29 cellular contexts compared by ENCODE assay signal in the genomic region with DNA sequence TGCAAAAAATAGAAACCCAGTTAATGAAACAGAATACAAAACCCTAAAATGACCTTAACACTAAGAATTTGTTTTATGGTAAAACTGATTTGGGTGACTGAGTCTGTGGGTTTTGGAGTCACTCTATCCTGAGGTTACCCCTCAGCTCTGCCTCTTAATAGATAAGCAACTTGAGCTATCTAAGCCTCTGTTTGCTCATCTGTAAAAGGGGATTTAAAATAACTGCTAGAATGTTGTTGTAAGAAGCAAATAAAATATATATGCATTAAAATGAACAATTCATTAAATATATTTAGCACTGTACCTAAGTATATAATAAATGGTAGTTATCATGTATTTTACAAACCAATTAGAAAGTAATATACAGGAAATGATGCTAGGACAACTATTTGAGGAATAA.
"Had no signal": no experiment of that assay in that cellular context is flagged by ENCODE, and none has a peak within 500 bp of the region (broad histone marks: within the 10 kb centered on the region; RNA-seq: fewer than 3 reads in every experiment).

No MANE protein-coding gene starts in this region.

- H3K4me3 Mint-ChIP-seq: activated CD4-positive, alpha-beta memory T cell treated with anti-CD3 and anti-CD28 coated beads for 36 hours; activated CD4-positive, alpha-beta T cell treated with anti-CD3 and anti-CD28 coated beads for 36 hours; activated CD4-positive, alpha-beta T cell treated with anti-CD3 and anti-CD28 coated beads, Interleukin-2, amount 10 ng/mL, durations not matched to agents 24 days and 14 days; activated CD8-positive, alpha-beta memory T cell treated with anti-CD3 and anti-CD28 coated beads, Interleukin-2, amount 10 ng/mL, durations not matched to agents 7 days and 5 days; activated CD8-positive, alpha-beta T cell treated with anti-CD3 and anti-CD28 coated beads, Interleukin-2, amount 10 ng/mL, durations not matched to agents 7 days and 5 days; activated naive CD8-positive, alpha-beta T cell; central memory CD8-positive, alpha-beta T cell; dendritic cell treated with granulocyte-macrophage colony-stimulating factor and Interleukin-4, amounts not matched to agents 40 ng/mL and 50 ng/mL, for 4 days; endodermal cell had no signal

- H3K27me3 Mint-ChIP-seq: activated CD4-positive, alpha-beta T cell treated with anti-CD3 and anti-CD28 coated beads for 36 hours; activated CD4-positive, alpha-beta T cell treated with anti-CD3 and anti-CD28 coated beads, Interleukin-2, amount 10 ng/mL, durations not matched to agents 24 days and 14 days; activated CD8-positive, alpha-beta memory T cell treated with anti-CD3 and anti-CD28 coated beads, Interleukin-2, amount 10 ng/mL, durations not matched to agents 7 days and 5 days had no signal

- H3K36me3 Mint-ChIP-seq: activated CD4-positive, alpha-beta memory T cell treated with anti-CD3 and anti-CD28 coated beads for 36 hours; activated naive CD8-positive, alpha-beta T cell had no signal

- H3K36me3 ChIP-seq: brain microvascular endothelial cell, esophagus muscularis mucosa, gastrocnemius medialis, heart left ventricle had no signal

- H3K4me3 ChIP-seq: coronary artery, dorsolateral prefrontal cortex, esophagus muscularis mucosa, gastrocnemius medialis, heart left ventricle had no signal

- H3K4me1 Mint-ChIP-seq: central memory CD8-positive, alpha-beta T cell had no signal

- H3K9me3 ChIP-seq: esophagus muscularis mucosa, gastrocnemius medialis, heart left ventricle had no signal

- H3K27ac ChIP-seq: brain microvascular endothelial cell, coronary artery, dorsolateral prefrontal cortex, esophagus muscularis mucosa, foreskin keratinocyte, gastrocnemius medialis, heart left ventricle had no signal

- H3K27ac Mint-ChIP-seq: activated CD4-positive, alpha-beta memory T cell treated with anti-CD3 and anti-CD28 coated beads for 36 hours; activated CD4-positive, alpha-beta T cell treated with anti-CD3 and anti-CD28 coated beads for 36 hours; activated CD4-positive, alpha-beta T cell treated with anti-CD3 and anti-CD28 coated beads, Interleukin-2, amount 10 ng/mL, durations not matched to agents 24 days and 14 days; activated CD8-positive, alpha-beta memory T cell treated with anti-CD3 and anti-CD28 coated beads, Interleukin-2, amount 10 ng/mL, durations not matched to agents 7 days and 5 days; activated CD8-positive, alpha-beta T cell treated with anti-CD3 and anti-CD28 coated beads, Interleukin-2, amount 10 ng/mL, durations not matched to agents 7 days and 5 days; activated naive CD8-positive, alpha-beta T cell; dendritic cell treated with granulocyte-macrophage colony-stimulating factor and Interleukin-4, amounts not matched to agents 40 ng/mL and 50 ng/mL, for 4 days; endodermal cell had no signal

- H3K27me3 ChIP-seq: brain microvascular endothelial cell, esophagus muscularis mucosa, foreskin keratinocyte, gastrocnemius medialis, heart left ventricle had no signal

- H3K4me1 ChIP-seq: gastrocnemius medialis had no signal

- DNase-seq: activated CD4-positive, alpha-beta memory T cell treated with anti-CD3 and anti-CD28 coated beads for 36 hours; activated CD4-positive, alpha-beta T cell treated with anti-CD3 and anti-CD28 coated beads for 36 hours; activated CD4-positive, alpha-beta T cell treated with anti-CD3 and anti-CD28 coated beads, Interleukin-2, amount 10 ng/mL, durations not matched to agents 24 days and 14 days; activated CD4-positive, CD25-positive, alpha-beta regulatory T cell; activated CD4-positive, CD25-positive, alpha-beta regulatory T cell treated with anti-CD3 and anti-CD28 coated beads, Interleukin-2, amount 50 U/mL, for 72 hours; activated CD8-positive, alpha-beta memory T cell treated with anti-CD3 and anti-CD28 coated beads, Interleukin-2, amount 10 ng/mL, durations not matched to agents 7 days and 5 days; activated CD8-positive, alpha-beta memory T cell treated with anti-CD3 and anti-CD28 coated beads, Interleukin-2, amount 50 U/mL, for 4 hours; activated CD8-positive, alpha-beta T cell treated with anti-CD3 and anti-CD28 coated beads, Interleukin-2, amount 10 ng/mL, durations not matched to agents 7 days and 5 days; activated effector memory CD4-positive, alpha-beta T cell treated with Interleukin-2 at 50 U/mL for 16 hours; activated gamma-delta T cell treated with Interleukin-2 at 50 U/mL for 16 hours; activated naive CD4-positive, alpha-beta T cell treated with anti-CD3 and anti-CD28 coated beads, Interleukin-2, amount 50 U/mL, for 16 hours; activated naive CD4-positive, alpha-beta T cell treated with Interleukin-2 at 50 U/mL for 16 hours; activated T-cell treated with anti-CD3 and anti-CD28 coated beads, Interleukin-2, amount 50 U/mL, for 1 hour; activated T-cell treated with anti-CD3 and anti-CD28 coated beads, Interleukin-2, amount 50 U/mL, for 48 hours; amniotic stem cell; anterior cingulate cortex; brain microvascular endothelial cell; dorsolateral prefrontal cortex; effector memory CD4-positive, alpha-beta T cell; endodermal cell; foreskin keratinocyte; gastrocnemius medialis; glutamatergic neuron; heart left ventricle had no signal

- ATAC-seq: activated CD4-positive, alpha-beta T cell treated with anti-CD3 and anti-CD28 coated beads for 36 hours; activated CD8-positive, alpha-beta memory T cell treated with anti-CD3 and anti-CD28 coated beads, Interleukin-2, amount 10 ng/mL, durations not matched to agents 7 days and 5 days; activated CD8-positive, alpha-beta T cell treated with anti-CD3 and anti-CD28 coated beads, Interleukin-2, amount 10 ng/mL, durations not matched to agents 7 days and 5 days; foreskin keratinocyte; gastrocnemius medialis; heart left ventricle had no signal

- H3K9me3 Mint-ChIP-seq: activated CD4-positive, alpha-beta memory T cell treated with anti-CD3 and anti-CD28 coated beads for 36 hours; central memory CD8-positive, alpha-beta T cell; dendritic cell treated with granulocyte-macrophage colony-stimulating factor and Interleukin-4, amounts not matched to agents 40 ng/mL and 50 ng/mL, for 4 days; endodermal cell had no signal
